In genomic region chr7:28298870-28299484, GRCh38 we compare ENCODE assay signal across 8 cellular contexts.
DNase-seq lines count a peak whose midpoint lies in the region; ATAC-seq and TF ChIP-seq lines count a peak whose summit lies in the region.

No MANE protein-coding gene starts in this region.

- H3K4me3 ChIP-seq in lower lobe of right lung: no peak overlapping the region

- no peak overlapping the region for H3K4me3 Mint-ChIP-seq in activated T-cell treated with anti-CD3 and anti-CD28 coated beads, Interleukin-2, amount 50 U/mL, for 24 hours

- peak; percentile 37 for TF ChIP-seq CTCF in lower lobe of right lung (IDR thresholded peaks at IDR 0.05)

- H3K4me1 Mint-ChIP-seq in activated T-cell treated with anti-CD3 and anti-CD28 coated beads, Interleukin-2, amount 50 U/mL, for 24 hours (ENCODE audit: low read depth): peaks cover 3% of the 10 kb centered on the region

- DNase-seq in Right ventricle myocardium inferior (ENCODE audit: missing footprints): no peak
- no peak for DNase-seq in cardiac septum (ENCODE audit: low spot score)
- peak; percentile 48 for DNase-seq in NCI-H82 treated with DMSO at 0.1 percent for 48 hours (lab: John Stamatoyannopoulos, UW; ENCODE audit: unreplicated experiment)
- DNase-seq in dedifferentiated amniotic fluid mesenchymal stem cell (ENCODE audit: extremely low spot score): peak; percentile 82
- no peak for DNase-seq in lower lobe of right lung
- DNase-seq in activated T-cell treated with anti-CD3 and anti-CD28 coated beads, Interleukin-2, amount 50 U/mL, for 24 hours: no peak
- no peak for DNase-seq in stimulated activated CD4-positive, alpha-beta T cell treated with anti-CD3 and anti-CD28 coated beads, Interleukin-1b, Interleukin-23, amount 100 ng/mL, for 48 hours
- DNase-seq in UCSD-AML1 (lab: John Stamatoyannopoulos, UW; ENCODE audit: unreplicated experiment): no peak

- no peak overlapping the region for H3K27ac ChIP-seq in lower lobe of right lung

- H3K27me3 Mint-ChIP-seq in activated T-cell treated with anti-CD3 and anti-CD28 coated beads, Interleukin-2, amount 50 U/mL, for 24 hours: peaks cover 24% of the 10 kb centered on the region

- no peaks in the 10 kb centered on the region for H3K27me3 ChIP-seq in lower lobe of right lung (ENCODE audit: low read depth)

- H3K9me3 ChIP-seq in lower lobe of right lung: no peaks in the 10 kb centered on the region

- no peaks in the 10 kb centered on the region for H3K9me3 Mint-ChIP-seq in activated T-cell treated with anti-CD3 and anti-CD28 coated beads, Interleukin-2, amount 50 U/mL, for 24 hours

- H3K27ac Mint-ChIP-seq in activated T-cell treated with anti-CD3 and anti-CD28 coated beads, Interleukin-2, amount 50 U/mL, for 24 hours: no peak overlapping the region

- no peaks in the 10 kb centered on the region for H3K36me3 ChIP-seq in lower lobe of right lung

- intact Hi-C loops in Right ventricle myocardium inferior (cut with DNase I) (loop anchor here (1.0 to 5.0 kb wide), 2 partner anchors 328 to 555 kb away; no protein-coding TSS in a partner anchor), cardiac septum (cut with DNase I) (loop anchor here (5.0 to 10.0 kb wide), 3 partner anchors 86 to 553 kb away; no protein-coding TSS in a partner anchor), lower lobe of right lung (cut with DNase I) (no loop called here)

- ATAC-seq in Right ventricle myocardium inferior (peak; percentile 69), lower lobe of right lung (peak; percentile 26 to 56)

- H3K4me1 ChIP-seq in lower lobe of right lung: peaks cover 4% of the 10 kb centered on the region

- no peaks in the 10 kb centered on the region for H3K36me3 Mint-ChIP-seq in activated T-cell treated with anti-CD3 and anti-CD28 coated beads, Interleukin-2, amount 50 U/mL, for 24 hours (ENCODE audit: low read depth)

Comparison
In these comparisons a context has a peak if more than half of its experiments do, and no peak if none do; other contexts are left out.
1. DNase-seq: peak in NCI-H82 treated with DMSO at 0.1 percent for 48 hours (single experiment) and dedifferentiated amniotic fluid mesenchymal stem cell (single experiment); none in Right ventricle myocardium inferior (single experiment), cardiac septum (single experiment), lower lobe of right lung (single experiment), activated T-cell treated with anti-CD3 and anti-CD28 coated beads, Interleukin-2, amount 50 U/mL, for 24 hours (single experiment), stimulated activated CD4-positive, alpha-beta T cell treated with anti-CD3 and anti-CD28 coated beads, Interleukin-1b, Interleukin-23, amount 100 ng/mL, for 48 hours (single experiment) and UCSD-AML1 (single experiment).